Comparison of ENCODE assay signal across 9 cellular contexts in the genomic region with DNA sequence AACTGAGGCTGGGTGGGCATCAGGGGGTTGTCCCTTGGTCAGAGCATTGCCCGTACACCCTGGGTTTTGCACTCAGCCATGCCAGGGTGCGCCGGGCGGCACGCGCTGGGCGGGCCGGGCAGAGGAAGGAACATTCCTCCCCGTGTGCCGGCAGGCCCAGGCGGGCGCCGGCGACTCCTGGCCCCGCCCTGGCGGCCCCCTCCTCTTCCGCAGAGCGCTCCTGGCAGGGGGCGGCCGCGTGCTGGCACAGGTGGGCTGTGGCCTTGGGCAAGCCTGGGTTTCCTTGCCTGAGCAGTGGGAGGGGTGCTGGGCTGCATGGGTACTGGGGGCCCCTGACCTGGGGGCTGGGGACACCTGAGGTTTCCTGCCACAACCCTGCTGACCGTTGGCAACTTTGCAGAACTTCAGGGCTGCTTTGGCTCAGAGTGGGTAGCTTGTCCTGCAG. TPM values are rescaled to one million over a fixed set of nuclear protein-coding genes. Genes with fewer than 3 reads are reported as not detected.
DNase-seq lines count a peak whose midpoint lies in the region; ATAC-seq and TF ChIP-seq lines count a peak whose summit lies in the region.
"Had no signal": no experiment of that assay in that cellular context is flagged by ENCODE, and none has a peak within 500 bp of the region (broad histone marks: within the 10 kb centered on the region; RNA-seq: fewer than 3 reads in every experiment).

No MANE protein-coding gene starts in this region.

- H3K36me3 ChIP-seq in upper lobe of left lung, result peaks cover 0 to 23% (median 19%) of the 10 kb centered on the region in 4 donors

- no peak overlapping the region for H3K27ac Mint-ChIP-seq in activated naive CD4-positive, alpha-beta T cell treated with anti-CD3 and anti-CD28 coated beads, Interleukin-2, amount 50 U/mL, for 24 hours

- peak overlapping the region; percentile 7 to 71 (median 62) for H3K4me3 ChIP-seq in upper lobe of left lung

- no peak for TF ChIP-seq CTCF in upper lobe of left lung (IDR thresholded peaks at IDR 0.05)

- H3K9me3 ChIP-seq in upper lobe of left lung, result no peaks in the 10 kb centered on the region

- TF ChIP-seq POLR2A in upper lobe of left lung (IDR thresholded peaks at IDR 0.05), result no peak

- peaks cover 0 to 5% (median 1%) of the 10 kb centered on the region in 4 donors for H3K27me3 ChIP-seq in upper lobe of left lung

- no peaks in the 10 kb centered on the region for H3K36me3 Mint-ChIP-seq in activated naive CD4-positive, alpha-beta T cell treated with anti-CD3 and anti-CD28 coated beads, Interleukin-2, amount 50 U/mL, for 24 hours
- peaks cover 4% of the 10 kb centered on the region for H3K36me3 Mint-ChIP-seq in activated T-cell treated with anti-CD3 and anti-CD28 coated beads, Interleukin-2, amount 50 U/mL, for 4 hours (ENCODE audit: insufficient read depth)

- no peak for TF ChIP-seq EP300 in upper lobe of left lung (IDR thresholded peaks at IDR 0.05)

- no peaks in the 10 kb centered on the region for H3K9me3 Mint-ChIP-seq in activated naive CD4-positive, alpha-beta T cell treated with anti-CD3 and anti-CD28 coated beads, Interleukin-2, amount 50 U/mL, for 24 hours
- no peaks in the 10 kb centered on the region for H3K9me3 Mint-ChIP-seq in activated T-cell treated with anti-CD3 and anti-CD28 coated beads, Interleukin-2, amount 50 U/mL, for 4 hours

- no peaks in the 10 kb centered on the region for H3K27me3 Mint-ChIP-seq in activated naive CD4-positive, alpha-beta T cell treated with anti-CD3 and anti-CD28 coated beads, Interleukin-2, amount 50 U/mL, for 24 hours
- H3K27me3 Mint-ChIP-seq in activated T-cell treated with anti-CD3 and anti-CD28 coated beads, Interleukin-2, amount 50 U/mL, for 4 hours (ENCODE audit: low read depth), result no peaks in the 10 kb centered on the region

- ATAC-seq in activated T-cell treated with anti-CD3 and anti-CD28 coated beads, Interleukin-2, amount 50 U/mL, for 4 hours, result no peak
- ATAC-seq in upper lobe of left lung (ENCODE audit: low FRiP score in 2 of 2) (peak in 1 of 2 donors; percentile 41), HG02870 (IDR thresholded peaks at IDR 0.05; ENCODE audit: unreplicated experiment) (no peak)

- peaks cover 51% of the 10 kb centered on the region for H3K4me1 Mint-ChIP-seq in activated naive CD4-positive, alpha-beta T cell treated with anti-CD3 and anti-CD28 coated beads, Interleukin-2, amount 50 U/mL, for 24 hours
- H3K4me1 Mint-ChIP-seq in activated T-cell treated with anti-CD3 and anti-CD28 coated beads, Interleukin-2, amount 50 U/mL, for 4 hours (ENCODE audit: low read depth), result peaks cover 49% of the 10 kb centered on the region

- no peak for DNase-seq in activated naive CD4-positive, alpha-beta T cell (lab: John Stamatoyannopoulos, UW)
- no peak for DNase-seq in activated T-cell treated with anti-CD3 and anti-CD28 coated beads, Interleukin-2, amount 50 U/mL, for 4 hours
- DNase-seq in kidney tubule cell (ENCODE audit: low spot score) (peak; percentile 54), upper lobe of left lung (peak; percentile 62 to 91), NCI-H2227 (lab: John Stamatoyannopoulos, UW; ENCODE audit: unreplicated experiment) (no peak), SK-N-DZ (ENCODE audit: low spot score) (no peak)

- WGBS in upper lobe of left lung, 2 donors, result 22 to 40% methylated on average over 1 to 2 of the region's 22 CpGs

- peak overlapping the region; percentile 83 to 96 (median 90) for H3K27ac ChIP-seq in upper lobe of left lung

- peak overlapping the region; percentile 85 for H3K4me3 Mint-ChIP-seq in activated naive CD4-positive, alpha-beta T cell treated with anti-CD3 and anti-CD28 coated beads, Interleukin-2, amount 50 U/mL, for 24 hours
- H3K4me3 Mint-ChIP-seq in activated T-cell treated with anti-CD3 and anti-CD28 coated beads, Interleukin-2, amount 50 U/mL, for 4 hours, result peak overlapping the region; percentile 90

- H3K4me1 ChIP-seq in upper lobe of left lung, result peaks cover 78 to 98% (median 92%) of the 10 kb centered on the region in 4 donors

RNA-seq across cellular contexts. Expression of gene LFNG, which starts 3.9 kb away (rescaled TPM):
- total RNA-seq in activated T-cell treated with anti-CD3 and anti-CD28 coated beads, Interleukin-2, amount 50 U/mL, for 4 hours, result 10 to 100 TPM; 16.1 to 17.7 (median 17.7) TPM
- 10 to 100 TPM; 30.6 to 62.9 (median 45.2) TPM for total RNA-seq in upper lobe of left lung
- 21.8 and 24.5 TPM in 2 replicates for polyA plus RNA-seq in SK-N-DZ (2014; cell fraction: cytosol; rRNA removed)
- 50.4 and 51.5 TPM in 2 replicates for polyA plus RNA-seq in SK-N-DZ (2014; cell fraction: nucleus; rRNA removed)

RNA-seq across cellular contexts. Expression of gene BRAT1, which starts 31.8 kb away (rescaled TPM):
- total RNA-seq in activated T-cell treated with anti-CD3 and anti-CD28 coated beads, Interleukin-2, amount 50 U/mL, for 4 hours, result 10 to 100 TPM; 40.7 to 55.0 (median 42.6) TPM
- 10 to 100 TPM; 23.9 to 68.3 (median 31.0) TPM for total RNA-seq in upper lobe of left lung
- 76.1 and 82.5 TPM in 2 replicates for polyA plus RNA-seq in SK-N-DZ (2014; cell fraction: cytosol; rRNA removed)
- polyA plus RNA-seq in SK-N-DZ (2014; cell fraction: nucleus; rRNA removed), result 306 and 317 TPM in 2 replicates

RNA-seq across cellular contexts. Expression of gene IQCE, which starts 35.3 kb away (rescaled TPM):
- total RNA-seq in activated T-cell treated with anti-CD3 and anti-CD28 coated beads, Interleukin-2, amount 50 U/mL, for 4 hours, result 10 to 100 TPM in 1 of 3 donors, 1 to 10 TPM in 2; 8.9 to 10.4 (median 9.0) TPM
- 10 to 100 TPM; 18.0 to 51.3 (median 23.9) TPM for total RNA-seq in upper lobe of left lung
- 2.9 and 3.2 TPM in 2 replicates for polyA plus RNA-seq in SK-N-DZ (2014; cell fraction: cytosol; rRNA removed)
- 13.3 and 22.4 TPM in 2 replicates for polyA plus RNA-seq in SK-N-DZ (2014; cell fraction: nucleus; rRNA removed)

RNA-seq across cellular contexts. Expression of gene GRIFIN, which starts 47.3 kb away (rescaled TPM):
- not detected for total RNA-seq in activated T-cell treated with anti-CD3 and anti-CD28 coated beads, Interleukin-2, amount 50 U/mL, for 4 hours
- total RNA-seq in upper lobe of left lung, result not detected
- not detected in 2 replicates for polyA plus RNA-seq in SK-N-DZ (2014; cell fraction: cytosol; rRNA removed)
- not detected in 2 replicates for polyA plus RNA-seq in SK-N-DZ (2014; cell fraction: nucleus; rRNA removed)
- total RNA-seq: myocyte had no signal

Comparison
In these comparisons a context has a peak if more than half of its experiments do, and no peak if none do; other contexts are left out.
1. DNase-seq: peak in kidney tubule cell (single experiment) and upper lobe of left lung (2 of 2); none in activated naive CD4-positive, alpha-beta T cell (0 of 4), activated T-cell treated with anti-CD3 and anti-CD28 coated beads, Interleukin-2, amount 50 U/mL, for 4 hours (single experiment), NCI-H2227 (single experiment) and SK-N-DZ (single experiment).